ENCODE assay signal across 8 cellular contexts in genomic region chr5:18744990-18745590, GRCh38.
A peak's percentile ranks its signal among the peaks of the same experiment; 100 is the strongest.
DNase-seq lines count a peak whose midpoint lies in the region; ATAC-seq and TF ChIP-seq lines count a peak whose summit lies in the region.

No MANE protein-coding gene starts in this region.

- no peaks in the 10 kb centered on the region for H3K4me1 Mint-ChIP-seq in osteocyte (ENCODE audit: unreplicated experiment)

- no peak overlapping the region for H3K9ac ChIP-seq in smooth muscle cell (ENCODE audit: low read depth)

- H2AFZ ChIP-seq in ACC112 (ENCODE audit: low read length, unreplicated experiment), result peak overlapping the region; percentile 48
- no peak overlapping the region for H2AFZ ChIP-seq in smooth muscle cell (ENCODE audit: low read depth)

- H3K27ac Mint-ChIP-seq in osteocyte (ENCODE audit: unreplicated experiment), result no peak overlapping the region

- H3K27me3 ChIP-seq in ACC112 (ENCODE audit: insufficient read depth, low read length) (no peaks in the 10 kb centered on the region), SJCRH30 (no peaks in the 10 kb centered on the region), smooth muscle cell (ENCODE audit: low read depth) (no peaks in the 10 kb centered on the region)

- no peaks in the 10 kb centered on the region for H3K36me3 Mint-ChIP-seq in osteocyte (ENCODE audit: unreplicated experiment)

- H3K79me2 ChIP-seq in ACC112 (ENCODE audit: control insufficient read depth, insufficient read depth, low read length, unreplicated experiment), result no peaks in the 10 kb centered on the region
- no peaks in the 10 kb centered on the region for H3K79me2 ChIP-seq in smooth muscle cell (ENCODE audit: low read depth)

- H3K27ac ChIP-seq in ACC112 (ENCODE audit: low read depth, low read length), result no peak overlapping the region
- peak overlapping the region; percentile 77 for H3K27ac ChIP-seq in SJCRH30
- no peak overlapping the region for H3K27ac ChIP-seq in smooth muscle cell (ENCODE audit: low read depth)

- peaks cover 15% of the 10 kb centered on the region for H3K9me3 Mint-ChIP-seq in osteocyte (ENCODE audit: unreplicated experiment)

- ATAC-seq in GM18909 (IDR thresholded peaks at IDR 0.05; ENCODE audit: poor library complexity, unreplicated experiment) (peak; percentile 38), HG03196 (IDR thresholded peaks at IDR 0.05; ENCODE audit: unreplicated experiment) (peak; percentile 34), esophagus mucosa (peak; percentile 79)

- TF ChIP-seq CTCF in smooth muscle cell (IDR thresholded peaks at IDR 0.05; ENCODE audit: borderline replicate concordance, insufficient read depth, poor library complexity, severe bottlenecking) (no peak), osteocyte (IDR thresholded peaks at IDR 0.05) (no peak)

- H3F3A ChIP-seq in smooth muscle cell (ENCODE audit: low read depth), result no peaks in the 10 kb centered on the region

- WGBS in smooth muscle cell (ENCODE audit: low lambda C conversion rate), result 95% methylated on average over 8 of the region's 8 CpGs

- no peak overlapping the region for H3K4me2 ChIP-seq in smooth muscle cell

- H3K4me3 ChIP-seq in ACC112 (ENCODE audit: low read depth, low read length) (peak overlapping the region; percentile 77), SJCRH30 (peak overlapping the region; percentile 65), smooth muscle cell (no peak overlapping the region)

- H3K4me1 ChIP-seq in ACC112 (ENCODE audit: control insufficient read depth, insufficient read depth, low read length, unreplicated experiment), result no peaks in the 10 kb centered on the region
- H3K4me1 ChIP-seq in SJCRH30, result no peaks in the 10 kb centered on the region
- no peaks in the 10 kb centered on the region for H3K4me1 ChIP-seq in smooth muscle cell (ENCODE audit: low read depth)

- no peaks in the 10 kb centered on the region for H3K9me3 ChIP-seq in SJCRH30 (replicated peaks)
- H3K9me3 ChIP-seq in smooth muscle cell (replicated peaks; ENCODE audit: low read depth), result no peaks in the 10 kb centered on the region

- no peaks in the 10 kb centered on the region for H3K27me3 Mint-ChIP-seq in osteocyte (ENCODE audit: unreplicated experiment)

- H3K36me3 ChIP-seq in ACC112 (ENCODE audit: insufficient read depth, low read length) (no peaks in the 10 kb centered on the region; the same call in 1 of the 2 replicates), SJCRH30 (no peaks in the 10 kb centered on the region), smooth muscle cell (ENCODE audit: low read depth) (no peaks in the 10 kb centered on the region)

- no peaks in the 10 kb centered on the region for H4K20me1 ChIP-seq in smooth muscle cell (ENCODE audit: low read depth)

- DNase-seq in SJCRH30 (peak in 1 of 2 experiments; percentile 15), smooth muscle cell (lab: John Stamatoyannopoulos, UW; ENCODE audit: unreplicated experiment) (no peak), osteocyte (ENCODE audit: extremely low spot score, unreplicated experiment) (no peak), inferior parietal cortex (ENCODE audit: extremely low spot score) (no peak)

- no peak overlapping the region for H3K4me3 Mint-ChIP-seq in osteocyte (ENCODE audit: unreplicated experiment)
